ENCODE assay signal across 8 cellular contexts in genomic region chr19:19062454-19063182, GRCh38. TPM values are rescaled to one million over a fixed set of nuclear protein-coding genes. Genes with fewer than 3 reads are reported as not detected.
DNase-seq lines count a peak whose midpoint lies in the region; ATAC-seq, FAIRE-seq and TF ChIP-seq lines count a peak whose summit lies in the region.

No MANE protein-coding gene starts in this region.

- no peaks in the 10 kb centered on the region for H4K20me1 ChIP-seq in GM12878 (ENCODE audit: control insufficient read depth, insufficient read depth)

- intact Hi-C loops in GM12878 (cut with micrococcal nuclease; ENCODE audit: unreplicated experiment) = no loop called here
- intact Hi-C loops in lower lobe of right lung (cut with DNase I) = no loop called here

- H3K27ac ChIP-seq in GM12878 (ENCODE audit: control insufficient read depth, insufficient read depth) (peak overlapping the region; percentile 65), lower lobe of right lung (peak overlapping the region; percentile 79), temporal lobe (ENCODE audit: low read depth, low read length) (peak overlapping the region; percentile 76)

- BruUV-seq in GM12878 (replicated peaks; lab: Mats Ljungman, UMichigan) = TSS peak; percentile 85

- WGBS in GM12878 (ENCODE audit: insufficient coverage, insufficient replicate concordance, low lambda C conversion rate, missing lambda C conversion rate) = 88% methylated on average over 4 of the region's 4 CpGs

- H3K36me3 ChIP-seq in GM06990 (ENCODE audit: control insufficient read depth, insufficient read depth, low read length) = peaks cover 7% of the 10 kb centered on the region
- peaks cover 4 to 5% of the 10 kb centered on the region in 2 experiments for H3K36me3 ChIP-seq in GM12878 (ENCODE audit: control insufficient read depth in 2 of 2, insufficient read depth in 2 of 2, low read length in 1 of 2)
- peaks cover 7% of the 10 kb centered on the region for H3K36me3 ChIP-seq in lower lobe of right lung

- SMC1A ChIA-PET in GM12878 (lab: Charles Lee; ENCODE audit: uncharacterized antibody, unreplicated experiment) = interaction anchor here (1.5 kb wide), 1 partner anchor 112 kb away, joined by 5 read pairs; no protein-coding TSS in a partner anchor

- TF ChIP-seq CTCF in GM06990 (IDR thresholded peaks at IDR 0.05; ENCODE audit: insufficient read depth, low read length, poor library complexity, severe bottlenecking) = no peak
- TF ChIP-seq CTCF in GM12878 (IDR thresholded peaks at IDR 0.05 in 2 of 3, conservative IDR thresholded peaks at IDR 0.05 in 1 of 3; ENCODE audit: control insufficient read depth in 2 of 3, extremely low read depth in 1 of 3, insufficient read depth in 1 of 3, low read depth in 3 of 3, low read length in 3 of 3) = no peak
- no peak for TF ChIP-seq CTCF in lower lobe of right lung (IDR thresholded peaks at IDR 0.05)

- RAD21 ChIA-PET in GM12878 (lab: Charles Lee; ENCODE audit: unreplicated experiment) = interaction anchor here (1.4 kb wide), 1 partner anchor 112 kb away, joined by 6 read pairs; no protein-coding TSS in a partner anchor

- peak overlapping the region; percentile 72 for H3K9ac ChIP-seq in GM12878 (ENCODE audit: control insufficient read depth, insufficient read depth, low read length)

- in situ Hi-C loops in GM12878 (cut with MboI) = no loop called here

- ATAC-seq in GM12878 = no peak
- ATAC-seq in lower lobe of right lung = no peak
- ATAC-seq in GM19328 (IDR thresholded peaks at IDR 0.05; ENCODE audit: unreplicated experiment) = no peak

- FAIRE-seq in GM12878 (lab: Jason Lieb, UNC) = no peak

- H3K4me3 ChIP-seq in GM06990 (replicated peaks; ENCODE audit: low read depth, low read length) = peak overlapping the region; percentile 57
- peak overlapping the region; percentile 69; the same call in 1 of the 2 replicates for H3K4me3 ChIP-seq in GM12878
- peak overlapping the region; percentile 76 for H3K4me3 ChIP-seq in lower lobe of right lung

- H3K4me2 ChIP-seq in GM12878 (ENCODE audit: control insufficient read depth, insufficient read depth) = peak overlapping the region; percentile 98

- TF ChIP-seq RAD21 in GM12878 (IDR thresholded peaks at IDR 0.05; ENCODE audit: insufficient read depth, low read depth, low read length) = no peak

- POLR2A ChIA-PET in GM12878 (lab: Charles Lee) = interaction anchor here (0.6 to 1.9 kb wide), 4 partner anchors 92 to 506 kb away, joined by 3 to 6 read pairs (median 4); partner anchors contain the start of genes COPE, DDX49 and MEF2B

- H3K27me3 ChIP-seq in GM06990 (replicated peaks; ENCODE audit: control insufficient read depth, insufficient read depth, low read length) (no peaks in the 10 kb centered on the region), GM12878 (replicated peaks in 1 of 2; ENCODE audit: control insufficient read depth in 2 of 2, insufficient read depth in 2 of 2, low read length in 1 of 2) (no peaks in the 10 kb centered on the region), lower lobe of right lung (ENCODE audit: low read depth) (no peaks in the 10 kb centered on the region)

- H3K4me1 ChIP-seq in GM12878 (ENCODE audit: control insufficient read depth, insufficient read depth, low read length) (peaks cover 17% of the 10 kb centered on the region), lower lobe of right lung (peaks cover 29% of the 10 kb centered on the region)

- H2AFZ ChIP-seq in GM12878 (ENCODE audit: control insufficient read depth, low read depth, low read length) = peak overlapping the region; percentile 92

- TF ChIP-seq EP300 in GM12878 (IDR thresholded peaks at IDR 0.05; ENCODE audit: borderline replicate concordance in 1 of 2, control insufficient read depth in 1 of 2, low read depth in 2 of 2, low read length in 2 of 2) = no peak

- H3K9me3 ChIP-seq in GM12878 (replicated peaks; ENCODE audit: control insufficient read depth, insufficient read depth, low read length) (no peaks in the 10 kb centered on the region), lower lobe of right lung (no peaks in the 10 kb centered on the region)

- TF ChIP-seq POLR2A in GM12878 (IDR thresholded peaks at IDR 0.05; ENCODE audit: low read depth, low read length) = no peak

- CTCF ChIA-PET in GM12878 (lab: Yijun Ruan, JAX) = interaction anchor here (0.7 to 1.8 kb wide), 4 partner anchors 50 to 112 kb away, joined by 3 to 10 read pairs (median 3); no protein-coding TSS in a partner anchor

- H3K79me2 ChIP-seq in GM12878 (ENCODE audit: control insufficient read depth, insufficient read depth, low read length) = peaks cover 21% of the 10 kb centered on the region

- no peak for DNase-seq in GM06990 (ENCODE audit: extremely low read depth, insufficient read length)
- peak; percentile 37 for DNase-seq in NCI-H2107 (lab: John Stamatoyannopoulos, UW)
- no peak for DNase-seq in GM12878 (ENCODE audit: low read depth, low spot score)
- no peak for DNase-seq in lower lobe of right lung
- DNase-seq in epidermal melanocyte (ENCODE audit: insufficient read length, low spot score) = no peak
- no peak for DNase-seq in activated gamma-delta T cell (lab: John Stamatoyannopoulos, UW)

TF ChIP-seq in GM12878, 131 proteins besides CTCF, POLR2A, EP300 and RAD21 (continues in another document):
- no peak for TF ChIP-seq RBBP5 (conservative IDR thresholded peaks at IDR 0.05)
- TF ChIP-seq SMAD1 (IDR thresholded peaks at IDR 0.05; ENCODE audit: low read depth, partially characterized antibody) = no peak

RNA-seq across cellular contexts. Expression of gene SLC25A42, which starts 1.2 kb away (rescaled TPM):
- total RNA-seq in GM12878 (2013; cell fraction: nucleolus; rRNA removed) = 12.8 and 17.0 TPM in 2 replicates
- total RNA-seq in GM12878 (2014; rRNA removed) = 8.0 and 10.4 TPM in 2 replicates
- total RNA-seq in GM12878 (2014; rRNA removed; fragmentation: Illumina TruSeq; extraction: Trizol) = 5.2 and 7.0 TPM in 2 replicates
- 17.0 and 17.2 TPM in 2 replicates for total RNA-seq in GM12878 (2021)
- 8.4 TPM for polyA plus RNA-seq in GM12878 (2011; ENCODE audit: low read depth)
- 3.6 and 5.9 TPM in 2 replicates for polyA plus RNA-seq in GM12878 (2011; rRNA removed)
- polyA plus RNA-seq in GM12878 (2011; cell fraction: cytosol; rRNA removed) = 7.4 and 10.1 TPM in 2 replicates
- polyA plus RNA-seq in GM12878 (2011; cell fraction: nucleus; rRNA removed) = 18.8 and 20.1 TPM in 2 replicates
- polyA plus RNA-seq in GM12878 (2012) = 16.6 and 17.5 TPM in 2 replicates
- 4.2 and 8.8 TPM in 2 replicates for polyA plus RNA-seq in GM12878 (2014; fragmentation: Illumina TruSeq; extraction: Trizol)
- polyA plus RNA-seq in GM12878 (2014; fragmentation: Nextera tagmentation; extraction: Ambion mirVana) = 1 to 10 TPM in 1 of 2 experiments, under 1 TPM in 1; 0.24 to 1.5 TPM
- polyA plus RNA-seq in GM12878 (2014; rRNA removed) = 14.5 and 18.0 TPM in 2 replicates
- 10 to 100 TPM; 17.4 to 19.2 TPM for polyA plus RNA-seq in GM12878 (2016; fragmentation: Nextera tagmentation; extraction: Ambion mirVana)
- 5.5 and 8.1 TPM in 2 replicates for polyA minus RNA-seq in GM12878 (2011; rRNA and poly(A)+ RNA removed)
- polyA minus RNA-seq in GM12878 (2011; cell fraction: cytosol; rRNA and poly(A)+ RNA removed) = 4.8 and 10.7 TPM in 2 replicates
- polyA minus RNA-seq in GM12878 (2011; cell fraction: nucleus; rRNA and poly(A)+ RNA removed) = 4.1 and 5.5 TPM in 2 replicates
- total RNA-seq in lower lobe of right lung = 16.3 TPM
- total RNA-seq in temporal lobe = 7.4 TPM

RNA-seq across cellular contexts. Expression of gene ARMC6, which starts 29.2 kb away (rescaled TPM):
- total RNA-seq in GM12878 (2013; cell fraction: nucleolus; rRNA removed) = 26.5 and 28.8 TPM in 2 replicates
- total RNA-seq in GM12878 (2014; rRNA removed) (54.6 and 64.4 TPM in 2 replicates), GM12878 (2014; rRNA removed; fragmentation: Illumina TruSeq; extraction: Trizol) (22.8 and 27.1 TPM in 2 replicates), GM12878 (2021) (45.3 and 53.9 TPM in 2 replicates), lower lobe of right lung (20.2 TPM), temporal lobe (32.9 TPM)
- 6.5 TPM for polyA plus RNA-seq in GM12878 (2011; ENCODE audit: low read depth)
- polyA plus RNA-seq in GM12878 (2011; rRNA removed) (20.0 and 26.5 TPM in 2 replicates), GM12878 (2014; fragmentation: Illumina TruSeq; extraction: Trizol) (15.8 and 32.4 TPM in 2 replicates), GM12878 (2014; fragmentation: Nextera tagmentation; extraction: Ambion mirVana) (1 to 10 TPM; 1.1 to 2.6 TPM), GM12878 (2014; rRNA removed) (50.8 and 53.5 TPM in 2 replicates), GM12878 (2016; fragmentation: Nextera tagmentation; extraction: Ambion mirVana) (10 to 100 TPM; 54.3 to 59.1 TPM)
- polyA plus RNA-seq in GM12878 (2011; cell fraction: cytosol; rRNA removed) = 32.8 and 53.0 TPM in 2 replicates
- 54.8 and 64.4 TPM in 2 replicates for polyA plus RNA-seq in GM12878 (2011; cell fraction: nucleus; rRNA removed)
- polyA plus RNA-seq in GM12878 (2012) = 17.5 and 20.1 TPM in 2 replicates
- polyA minus RNA-seq in GM12878 (2011; rRNA and poly(A)+ RNA removed) = 34.6 and 49.9 TPM in 2 replicates
- 21.7 and 25.0 TPM in 2 replicates for polyA minus RNA-seq in GM12878 (2011; cell fraction: cytosol; rRNA and poly(A)+ RNA removed)
- polyA minus RNA-seq in GM12878 (2011; cell fraction: nucleus; rRNA and poly(A)+ RNA removed) = 10.0 and 16.0 TPM in 2 replicates

RNA-seq across cellular contexts. Expression of gene SUGP2, which starts 29.3 kb away (rescaled TPM):
- total RNA-seq in GM12878 (2013; cell fraction: nucleolus; rRNA removed) = 284 and 324 TPM in 2 replicates
- total RNA-seq in GM12878 (2014; rRNA removed) = 56.5 and 56.7 TPM in 2 replicates
- 55.3 and 56.4 TPM in 2 replicates for total RNA-seq in GM12878 (2014; rRNA removed; fragmentation: Illumina TruSeq; extraction: Trizol)
- 93.9 and 102 TPM in 2 replicates for total RNA-seq in GM12878 (2021)
- polyA plus RNA-seq in GM12878 (2011; ENCODE audit: low read depth) = 68.8 TPM
- polyA plus RNA-seq in GM12878 (2011; rRNA removed) = 113 and 120 TPM in 2 replicates
- polyA plus RNA-seq in GM12878 (2011; cell fraction: cytosol; rRNA removed) = 97.9 and 128 TPM in 2 replicates
- 312 and 337 TPM in 2 replicates for polyA plus RNA-seq in GM12878 (2011; cell fraction: nucleus; rRNA removed)
- 85.6 and 107 TPM in 2 replicates for polyA plus RNA-seq in GM12878 (2012)
- 79.0 and 82.1 TPM in 2 replicates for polyA plus RNA-seq in GM12878 (2014; fragmentation: Illumina TruSeq; extraction: Trizol)
- polyA plus RNA-seq in GM12878 (2014; fragmentation: Nextera tagmentation; extraction: Ambion mirVana) = 10 to 100 TPM; 15.0 to 38.6 TPM
- 120 and 126 TPM in 2 replicates for polyA plus RNA-seq in GM12878 (2014; rRNA removed)
- polyA plus RNA-seq in GM12878 (2016; fragmentation: Nextera tagmentation; extraction: Ambion mirVana) = 10 to 100 TPM; 56.7 to 57.6 TPM
- 33.2 and 44.7 TPM in 2 replicates for polyA minus RNA-seq in GM12878 (2011; rRNA and poly(A)+ RNA removed)
- polyA minus RNA-seq in GM12878 (2011; cell fraction: cytosol; rRNA and poly(A)+ RNA removed) = 16.0 and 22.8 TPM in 2 replicates
- polyA minus RNA-seq in GM12878 (2011; cell fraction: nucleus; rRNA and poly(A)+ RNA removed) = 50.5 and 55.7 TPM in 2 replicates
- total RNA-seq in lower lobe of right lung = 72.6 TPM
- 81.4 TPM for total RNA-seq in temporal lobe
